In the genomic region with DNA sequence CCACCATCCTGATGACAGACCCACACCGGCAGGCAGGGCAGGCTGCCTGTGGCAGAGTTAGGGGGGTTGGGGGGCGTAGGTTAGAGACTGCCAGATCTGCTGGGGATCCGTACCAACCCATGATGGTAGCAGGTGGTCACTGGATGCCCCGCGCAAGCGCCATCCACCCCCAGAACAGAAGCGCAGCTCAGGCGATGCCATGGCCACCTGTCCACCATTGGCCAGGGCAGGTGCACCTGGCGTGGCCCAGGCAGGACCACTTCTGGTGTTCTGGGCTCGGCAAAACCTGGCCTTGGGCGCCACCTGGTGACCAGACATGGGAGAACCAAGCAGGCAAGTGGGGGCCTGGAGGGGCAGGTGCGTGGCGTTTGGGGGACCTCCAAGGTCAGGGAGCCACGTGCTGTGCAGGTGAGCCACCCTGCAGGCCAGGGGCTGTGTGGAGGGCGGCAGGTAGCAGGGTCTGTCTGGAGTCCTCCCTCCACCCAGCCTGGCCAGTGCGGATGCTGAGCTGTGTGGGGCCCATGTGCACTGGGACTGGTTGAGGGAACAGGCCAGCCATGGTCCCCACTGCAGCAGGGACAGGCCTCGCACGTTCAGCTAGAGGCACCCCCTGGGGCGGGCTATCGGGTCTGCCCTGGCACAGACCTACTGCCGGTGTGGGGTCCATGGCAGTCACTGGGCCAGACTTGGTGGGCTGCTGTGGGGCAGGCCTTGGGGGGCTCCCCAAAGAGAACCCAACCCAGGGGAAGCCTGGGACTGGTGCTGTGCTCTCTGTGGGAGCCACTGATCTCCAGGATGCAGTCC, we compare ENCODE assay signal across 8 cellular contexts.
A peak's percentile ranks its signal among the peaks of the same experiment; 100 is the strongest.
DNase-seq lines count a peak whose midpoint lies in the region; ATAC-seq and TF ChIP-seq lines count a peak whose summit lies in the region.

No MANE protein-coding gene starts in this region.

- H3K4me3 ChIP-seq in NB4 (ENCODE audit: low read depth, low read length) = no peak overlapping the region

- DNase-seq in NB4 (ENCODE audit: low read depth) (peak; percentile 64), T-helper 22 cell (ENCODE audit: low read depth) (peak; percentile 58), anterior cingulate cortex (lab: John Stamatoyannopoulos, UW) (peak in 52 of 58 donors; percentile 36 to 87 (median 68)), hypothalamus (lab: John Stamatoyannopoulos, UW) (peak in 48 of 51 donors; percentile 21 to 87 (median 65))
- DNase-seq in stimulated activated CD4-positive, alpha-beta T cell treated with anti-CD3 and anti-CD28 coated beads, Interleukin-15, amount 100 ng/mL, for 1 hour (ENCODE audit: low read depth in 1 of 2, low spot score in 1 of 2) = peak; percentile 54 to 69

- TF ChIP-seq CTCF in GM12872 (IDR thresholded peaks at IDR 0.05; ENCODE audit: insufficient read depth, low read depth, low read length) = peak; percentile 86
- peak; percentile 81 for TF ChIP-seq CTCF in NB4 (IDR thresholded peaks at IDR 0.05; ENCODE audit: low read depth, low read length)

- no peak for TF ChIP-seq POLR2A in NB4 (IDR thresholded peaks at IDR 0.05; ENCODE audit: extremely low read depth, insufficient read length)

- ATAC-seq in GM19324 (IDR thresholded peaks at IDR 0.05; ENCODE audit: low FRiP score, unreplicated experiment) = no peak
- ATAC-seq in GM19351 (IDR thresholded peaks at IDR 0.05; ENCODE audit: unreplicated experiment) = no peak
